9 cellular contexts compared by ENCODE assay signal in genomic region chr13:51765142-51765515, GRCh38. TPM values are rescaled to one million over a fixed set of nuclear protein-coding genes. Genes with fewer than 3 reads are reported as not detected.
DNase-seq lines count a peak whose midpoint lies in the region; ATAC-seq and TF ChIP-seq lines count a peak whose summit lies in the region.
"Had no signal": no experiment of that assay in that cellular context is flagged by ENCODE, and none has a peak within 500 bp of the region (broad histone marks: within the 10 kb centered on the region; RNA-seq: fewer than 3 reads in every experiment).

No MANE protein-coding gene starts in this region.

- intact Hi-C loops in IMR-90 (cut with micrococcal nuclease), result loop anchor here (10.0 kb wide), 1 partner anchor 310 kb away; the partner anchor contains the start of gene INTS6
- intact Hi-C loops in dendritic cell treated with granulocyte-macrophage colony-stimulating factor and Interleukin-4, amounts not matched to agents 40 ng/mL and 50 ng/mL, for 4 days (cut with micrococcal nuclease), result no loop called here

- WGBS in IMR-90 (ENCODE audit: extremely low coverage in 2 of 2, insufficient read length in 1 of 2), 2 experiments, result 80% methylated on average over 1 of the region's 4 CpGs; no CpG with 5 or more reads in 1 of the 2 experiments

- CTCF ChIA-PET in AG04450 (lab: Charles Lee) (interaction anchor here (1.5 kb wide), 2 partner anchors 33 to 320 kb away, joined by 3 to 5 read pairs; no protein-coding TSS in a partner anchor), IMR-90 (lab: Yijun Ruan, JAX) (no interaction called here)

- peaks cover 21% of the 10 kb centered on the region for H3K4me1 ChIP-seq in IMR-90 (ENCODE audit: control insufficient read depth, insufficient read depth, low read length)

- H4K20me1 ChIP-seq in IMR-90 (ENCODE audit: insufficient read depth, low read length), result peaks cover 18% of the 10 kb centered on the region

- H3K9me3 ChIP-seq in AG04450 (ENCODE audit: control insufficient read depth, insufficient read depth, low read length), result no peaks in the 10 kb centered on the region; the same call in 1 of the 2 replicates
- H3K9me3 ChIP-seq in IMR-90 (ENCODE audit: control insufficient read depth, insufficient read depth, low read length), result no peaks in the 10 kb centered on the region

- no peak for TF ChIP-seq RAD21 in IMR-90 (IDR thresholded peaks at IDR 0.05; ENCODE audit: low read length)

- peaks cover 26% of the 10 kb centered on the region for H3K9me1 ChIP-seq in IMR-90 (ENCODE audit: insufficient read depth, low read length)

- H3K9ac ChIP-seq in IMR-90 (ENCODE audit: low read depth, low read length), result no peak overlapping the region

- H2AK9ac ChIP-seq in IMR-90 (replicated peaks; ENCODE audit: low read depth, low read length, poor library complexity), result peak overlapping the region; percentile 10

- H3K27me3 ChIP-seq in AG04450 (ENCODE audit: control insufficient read depth, insufficient read depth, low read length) (no peaks in the 10 kb centered on the region), IMR-90 (ENCODE audit: control insufficient read depth, insufficient read depth, low read length) (no peaks in the 10 kb centered on the region)

- peak overlapping the region; percentile 52 for H2BK5ac ChIP-seq in IMR-90 (ENCODE audit: low read depth, low read length, poor library complexity, severe bottlenecking)

- peaks cover 92% of the 10 kb centered on the region for H3K36me3 Mint-ChIP-seq in dendritic cell treated with granulocyte-macrophage colony-stimulating factor and Interleukin-4, amounts not matched to agents 40 ng/mL and 50 ng/mL, for 4 days (ENCODE audit: low read depth)
- peaks cover 31% of the 10 kb centered on the region for H3K36me3 Mint-ChIP-seq in nephron (ENCODE audit: low read depth)

- TF ChIP-seq POLR2A in IMR-90 (IDR thresholded peaks at IDR 0.05; ENCODE audit: low read depth, low read length), result no peak

- H3K4me2 ChIP-seq in IMR-90 (ENCODE audit: low read depth, low read length), result peak overlapping the region; percentile 84

- H3K4me3 Mint-ChIP-seq in dendritic cell treated with granulocyte-macrophage colony-stimulating factor and Interleukin-4, amounts not matched to agents 40 ng/mL and 50 ng/mL, for 4 days, result no peak overlapping the region
- H3K4me3 Mint-ChIP-seq in nephron, result no peak overlapping the region

- no TSS peak for BruUV-seq in IMR-90 (replicated peaks; lab: Mats Ljungman, UMichigan)

- H3K4ac ChIP-seq in IMR-90 (ENCODE audit: low read depth, low read length), result peak overlapping the region; percentile 64

- peak overlapping the region; percentile 51 for H3K27ac Mint-ChIP-seq in dendritic cell treated with granulocyte-macrophage colony-stimulating factor and Interleukin-4, amounts not matched to agents 40 ng/mL and 50 ng/mL, for 4 days
- peak overlapping the region; percentile 17 to 62 (median 61) for H3K27ac Mint-ChIP-seq in nephron

- H3K18ac ChIP-seq in IMR-90 (ENCODE audit: low read depth, low read length), result peak overlapping the region; percentile 13; the same call in 1 of the 2 replicates

- peak overlapping the region; percentile 39 for H3K4me3 ChIP-seq in AG04450 (ENCODE audit: low read depth, low read length)
- H3K4me3 ChIP-seq in IMR-90 (ENCODE audit: insufficient read depth, low read depth, low read length), result no peak overlapping the region

- no peak overlapping the region for H3K56ac ChIP-seq in IMR-90 (ENCODE audit: extremely low read depth, insufficient read depth, low read length)

- ATAC-seq in IMR-90 (ENCODE audit: low read depth) (no peak), GM19023 (IDR thresholded peaks at IDR 0.05; ENCODE audit: unreplicated experiment) (no peak), GM19328 (IDR thresholded peaks at IDR 0.05; ENCODE audit: unreplicated experiment) (no peak)

- H3K23ac ChIP-seq in IMR-90 (ENCODE audit: low read depth, low read length), result peak overlapping the region; percentile 86

- peaks cover 8 to 40% of the 10 kb centered on the region in 2 experiments; a peak in 3 of 4 replicates for H3K79me1 ChIP-seq in IMR-90 (ENCODE audit: low read depth in 1 of 2, low read length in 2 of 2)

- H4K91ac ChIP-seq in IMR-90 (ENCODE audit: insufficient read depth, low read depth, low read length), result 0 out of 2 replicates have a peak overlapping the region, but pooled peaks have one; percentile 6

- POLR2A ChIA-PET in AG04450 (lab: Yijun Ruan, JAX), result interaction anchor here (0.6 to 1.7 kb wide), 3 partner anchors 118 to 312 kb away, joined by 4 to 15 read pairs (median 9); partner anchors contain the start of gene INTS6
- POLR2A ChIA-PET in IMR-90 (lab: Charles Lee; ENCODE audit: unreplicated experiment), result no interaction called here

- peak overlapping the region; percentile 1; the same call in 1 of the 2 replicates for H2BK120ac ChIP-seq in IMR-90 (ENCODE audit: low read depth, low read length)

- H2BK15ac ChIP-seq in IMR-90 (ENCODE audit: low read depth, low read length), result peak overlapping the region; percentile 38; the same call in 1 of the 3 replicates

- H3K9me3 Mint-ChIP-seq in dendritic cell treated with granulocyte-macrophage colony-stimulating factor and Interleukin-4, amounts not matched to agents 40 ng/mL and 50 ng/mL, for 4 days, result no peaks in the 10 kb centered on the region
- no peaks in the 10 kb centered on the region for H3K9me3 Mint-ChIP-seq in nephron

- H4K5ac ChIP-seq in IMR-90 (ENCODE audit: low read depth, low read length), result no peak overlapping the region

- H2AK5ac ChIP-seq in IMR-90 (ENCODE audit: low read depth, low read length), result peak overlapping the region; percentile 76; the same call in 1 of the 2 replicates

- peak overlapping the region; percentile 83 for H3K27ac ChIP-seq in AG04450 (ENCODE audit: low read depth, low read length)
- H3K27ac ChIP-seq in IMR-90 (ENCODE audit: insufficient read depth, low read length), result no peak overlapping the region

- H2AFZ ChIP-seq in IMR-90 (replicated peaks; ENCODE audit: low read length, poor library complexity), result peak overlapping the region; percentile 16

- no peaks in the 10 kb centered on the region for H3K27me3 Mint-ChIP-seq in dendritic cell treated with granulocyte-macrophage colony-stimulating factor and Interleukin-4, amounts not matched to agents 40 ng/mL and 50 ng/mL, for 4 days
- H3K27me3 Mint-ChIP-seq in nephron (ENCODE audit: low read depth), result peaks cover 3% of the 10 kb centered on the region

- no peak overlapping the region for H2BK20ac ChIP-seq in IMR-90 (ENCODE audit: low read depth, low read length)

- DNase-seq in AG04450 (ENCODE audit: low read depth, low spot score), result no peak
- DNase-seq in IMR-90, result no peak
- no peak for DNase-seq in iPS-NIHi7 (ENCODE audit: extremely low spot score)
- DNase-seq in Ammon's horn (ENCODE audit: low spot score), result no peak
- DNase-seq: NCI-H446 treated with DMSO at 0.1 percent for 48 hours had no signal

- peaks cover 2% of the 10 kb centered on the region for H3K36me3 ChIP-seq in IMR-90 (ENCODE audit: control insufficient read depth, insufficient read depth, low read length)

- dilution Hi-C loops in IMR-90 (cut with HindIII; ENCODE audit: low sequenced_read_pairs, unreplicated experiment), result no loop called here

- H3K14ac ChIP-seq in IMR-90 (replicated peaks; ENCODE audit: low read depth, low read length), result peak overlapping the region; percentile 71

- peaks cover 9% of the 10 kb centered on the region for H3K4me1 Mint-ChIP-seq in dendritic cell treated with granulocyte-macrophage colony-stimulating factor and Interleukin-4, amounts not matched to agents 40 ng/mL and 50 ng/mL, for 4 days (ENCODE audit: low read depth)
- H3K4me1 Mint-ChIP-seq in nephron, result peaks cover 36% of the 10 kb centered on the region

- in situ Hi-C loops in IMR-90 (cut with MboI; ENCODE audit: low sequenced_read_pairs), result no loop called here

- peak overlapping the region in 1 of 2 experiments; percentile 35; a peak in 2 of 4 replicates for H4K8ac ChIP-seq in IMR-90 (ENCODE audit: low read depth in 2 of 2, low read length in 2 of 2)

- TF ChIP-seq CTCF in AG04450 (IDR thresholded peaks at IDR 0.05; ENCODE audit: low read depth, low read length) (no peak), IMR-90 (conservative IDR thresholded peaks at IDR 0.05; ENCODE audit: low read depth, low read length) (no peak), nephron (IDR thresholded peaks at IDR 0.05; ENCODE audit: unreplicated experiment in 3 of 3) (no peak)

TF ChIP-seq in IMR-90, 13 proteins besides CTCF, POLR2A, EP300 and RAD21:
- no peak for TF ChIP-seq NFE2L2 (IDR thresholded peaks at IDR 0.05; ENCODE audit: low read depth, low read length)
- TF ChIP-seq USF2 (IDR thresholded peaks at IDR 0.05; ENCODE audit: low read depth, low read length), result no peak
- TF ChIP-seq MAFK (IDR thresholded peaks at IDR 0.05; ENCODE audit: low read depth, low read length), result no peak
- no peak for TF ChIP-seq MXI1 (IDR thresholded peaks at IDR 0.05; ENCODE audit: borderline replicate concordance, low read depth, low read length)
- no peak for TF ChIP-seq BHLHE40 (IDR thresholded peaks at IDR 0.05; ENCODE audit: low read depth, low read length)
- TF ChIP-seq RCOR1 (IDR thresholded peaks at IDR 0.05; ENCODE audit: insufficient replicate concordance, low read length), result no peak
- no peak for TF ChIP-seq RFX5 (IDR thresholded peaks at IDR 0.05; ENCODE audit: low read depth, low read length)
- no peak for TF ChIP-seq MAZ (IDR thresholded peaks at IDR 0.05; ENCODE audit: borderline replicate concordance, low read depth, low read length)
- TF ChIP-seq CEBPB (IDR thresholded peaks at IDR 0.05; ENCODE audit: low read depth, low read length), result no peak
- no peak for TF ChIP-seq SMC3 (IDR thresholded peaks at IDR 0.05; ENCODE audit: low read depth, low read length)
- no peak for TF ChIP-seq CHD1 (IDR thresholded peaks at IDR 0.05; ENCODE audit: low read depth, low read length)
TF ChIP-seq in IMR-90: peak in this region for 0.

RNA-seq across cellular contexts. Expression of gene DHRS12, which starts 38.8 kb away (rescaled TPM):
- polyA plus RNA-seq in AG04450 (2011; rRNA removed) (3.7 and 4.6 TPM in 2 replicates), IMR-90 (2012; rRNA removed) (1.5 and 1.6 TPM in 2 replicates)
- 1.6 and 1.8 TPM in 2 replicates for polyA minus RNA-seq in AG04450 (2011; rRNA and poly(A)+ RNA removed)
- total RNA-seq in IMR-90 (2012; rRNA removed), result 1.3 and 1.9 TPM in 2 replicates
- polyA plus RNA-seq in IMR-90 (2012; cell fraction: cytosol; rRNA removed), result 1.2 and 1.5 TPM in 2 replicates
- 3.7 TPM in 2 replicates for polyA plus RNA-seq in IMR-90 (2012; cell fraction: nucleus; rRNA removed; ENCODE audit: low replicate concordance)
